Comparison of ENCODE assay signal across 17 cellular contexts in the genomic region with DNA sequence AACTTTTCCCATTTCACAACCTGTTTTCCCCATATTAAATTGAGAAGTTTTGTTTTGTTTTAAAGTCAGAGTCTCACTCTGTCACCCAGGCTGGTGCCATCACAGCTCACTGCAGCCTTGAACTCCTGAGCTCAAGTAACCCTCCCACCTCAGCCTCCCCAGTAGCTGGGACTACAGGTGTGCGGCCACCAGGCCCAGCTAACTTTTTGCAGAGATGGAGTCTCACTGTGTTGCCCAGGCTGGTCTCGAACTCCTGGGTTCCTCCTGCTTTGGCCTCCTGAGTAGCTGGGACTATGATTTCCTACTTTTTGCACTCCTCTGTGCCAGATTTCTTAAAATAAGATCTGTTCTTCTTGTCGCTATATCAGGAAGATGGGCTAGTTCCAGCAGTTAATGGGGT. TPM values are rescaled to one million over a fixed set of nuclear protein-coding genes. Genes with fewer than 3 reads are reported as not detected.
A peak's percentile ranks its signal among the peaks of the same experiment; 100 is the strongest.
DNase-seq lines count a peak whose midpoint lies in the region; ATAC-seq and TF ChIP-seq lines count a peak whose summit lies in the region.
"Had no signal": no experiment of that assay in that cellular context is flagged by ENCODE, and none has a peak within 500 bp of the region (broad histone marks: within the 10 kb centered on the region; RNA-seq: fewer than 3 reads in every experiment).

No MANE protein-coding gene starts in this region.

- CTCF ChIA-PET in WTC11 (lab: Charles Lee): interaction anchor here (2.4 kb wide), 1 partner anchor 9 kb away, joined by 11 read pairs; no protein-coding TSS in a partner anchor

- H3K4me3 Mint-ChIP-seq in WTC11 (no peak overlapping the region), osteocyte (ENCODE audit: unreplicated experiment) (no peak overlapping the region)
- H3K4me3 Mint-ChIP-seq: CD4-positive, alpha-beta T cell had no signal

- ATAC-seq in left ventricle myocardium superior (no peak), WTC11 (no peak), GM18873 (IDR thresholded peaks at IDR 0.05; ENCODE audit: low FRiP score, unreplicated experiment) (no peak), HG02840 (IDR thresholded peaks at IDR 0.05; ENCODE audit: low FRiP score, unreplicated experiment) (no peak)

- H3K9me3 Mint-ChIP-seq in WTC11: no peaks in the 10 kb centered on the region
- H3K9me3 Mint-ChIP-seq in osteocyte (ENCODE audit: unreplicated experiment): no peaks in the 10 kb centered on the region
- H3K9me3 Mint-ChIP-seq: CD4-positive, alpha-beta T cell had no signal

- H3K27ac Mint-ChIP-seq in WTC11 (no peak overlapping the region; the same call in 1 of the 2 replicates), osteocyte (ENCODE audit: unreplicated experiment) (no peak overlapping the region)
- H3K27ac Mint-ChIP-seq: CD4-positive, alpha-beta T cell had no signal

- H3K27me3 Mint-ChIP-seq in WTC11 (ENCODE audit: low read depth) (no peaks in the 10 kb centered on the region), osteocyte (ENCODE audit: unreplicated experiment) (no peaks in the 10 kb centered on the region)
- H3K27me3 Mint-ChIP-seq: CD4-positive, alpha-beta T cell had no signal

- no peaks in the 10 kb centered on the region for H3K4me1 Mint-ChIP-seq in WTC11
- H3K4me1 Mint-ChIP-seq in osteocyte (ENCODE audit: unreplicated experiment): peaks cover 32% of the 10 kb centered on the region

- POLR2A ChIA-PET in WTC11 (lab: Charles Lee): no interaction called here

- TF ChIP-seq CTCF in WTC11 (IDR thresholded peaks at IDR 0.05) (no peak), osteocyte (IDR thresholded peaks at IDR 0.05) (no peak)

- H3K36me3 Mint-ChIP-seq in WTC11 (no peaks in the 10 kb centered on the region), osteocyte (ENCODE audit: unreplicated experiment) (peaks cover 2% of the 10 kb centered on the region)

- DNase-seq in cardiac septum (ENCODE audit: low spot score): peak; percentile 65
- no peak for DNase-seq in left ventricle myocardium superior
- peak; percentile 1 for DNase-seq in WTC11 (ENCODE audit: low spot score)
- DNase-seq in islet precursor cell: peak; percentile 32
- peak; percentile 41 for DNase-seq in posterior vena cava (ENCODE audit: low spot score)
- no peak for DNase-seq in osteocyte (ENCODE audit: extremely low spot score, unreplicated experiment)
- DNase-seq: ACHN, BE2C, C1 segment of cervical spinal cord, DMS153, DMS79, GDM1, GM23248 had no signal

- intact Hi-C loops in cardiac septum (cut with DNase I) (loop anchor here (5.0 to 10.0 kb wide), 2 partner anchors 62 to 95 kb away; no protein-coding TSS in a partner anchor), left ventricle myocardium superior (cut with micrococcal nuclease) (no loop called here), posterior vena cava (cut with DNase I) (loop anchor here in 1 of 2 donors (1.0 kb wide), 1 partner anchor 23 kb away; no protein-coding TSS in a partner anchor)

TF ChIP-seq in WTC11, 78 proteins besides CTCF, POLR2A, EP300 and RAD21 (continues in another document):
- no peak for TF ChIP-seq TEAD1 (CRISPR knock-in tag; IDR thresholded peaks at IDR 0.05)
- TF ChIP-seq PRRX2 (CRISPR knock-in tag; IDR thresholded peaks at IDR 0.05): no peak
- TF ChIP-seq, protein P1, sequence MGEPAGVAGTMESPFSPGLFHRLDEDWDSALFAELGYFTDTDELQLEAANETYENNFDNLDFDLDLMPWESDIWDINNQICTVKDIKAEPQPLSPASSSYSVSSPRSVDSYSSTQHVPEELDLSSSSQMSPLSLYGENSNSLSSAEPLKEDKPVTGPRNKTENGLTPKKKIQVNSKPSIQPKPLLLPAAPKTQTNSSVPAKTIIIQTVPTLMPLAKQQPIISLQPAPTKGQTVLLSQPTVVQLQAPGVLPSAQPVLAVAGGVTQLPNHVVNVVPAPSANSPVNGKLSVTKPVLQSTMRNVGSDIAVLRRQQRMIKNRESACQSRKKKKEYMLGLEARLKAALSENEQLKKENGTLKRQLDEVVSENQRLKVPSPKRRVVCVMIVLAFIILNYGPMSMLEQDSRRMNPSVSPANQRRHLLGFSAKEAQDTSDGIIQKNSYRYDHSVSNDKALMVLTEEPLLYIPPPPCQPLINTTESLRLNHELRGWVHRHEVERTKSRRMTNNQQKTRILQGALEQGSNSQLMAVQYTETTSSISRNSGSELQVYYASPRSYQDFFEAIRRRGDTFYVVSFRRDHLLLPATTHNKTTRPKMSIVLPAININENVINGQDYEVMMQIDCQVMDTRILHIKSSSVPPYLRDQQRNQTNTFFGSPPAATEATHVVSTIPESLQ (CRISPR knock-in tag; IDR thresholded peaks at IDR 0.05): no peak
- TF ChIP-seq, protein P2, sequence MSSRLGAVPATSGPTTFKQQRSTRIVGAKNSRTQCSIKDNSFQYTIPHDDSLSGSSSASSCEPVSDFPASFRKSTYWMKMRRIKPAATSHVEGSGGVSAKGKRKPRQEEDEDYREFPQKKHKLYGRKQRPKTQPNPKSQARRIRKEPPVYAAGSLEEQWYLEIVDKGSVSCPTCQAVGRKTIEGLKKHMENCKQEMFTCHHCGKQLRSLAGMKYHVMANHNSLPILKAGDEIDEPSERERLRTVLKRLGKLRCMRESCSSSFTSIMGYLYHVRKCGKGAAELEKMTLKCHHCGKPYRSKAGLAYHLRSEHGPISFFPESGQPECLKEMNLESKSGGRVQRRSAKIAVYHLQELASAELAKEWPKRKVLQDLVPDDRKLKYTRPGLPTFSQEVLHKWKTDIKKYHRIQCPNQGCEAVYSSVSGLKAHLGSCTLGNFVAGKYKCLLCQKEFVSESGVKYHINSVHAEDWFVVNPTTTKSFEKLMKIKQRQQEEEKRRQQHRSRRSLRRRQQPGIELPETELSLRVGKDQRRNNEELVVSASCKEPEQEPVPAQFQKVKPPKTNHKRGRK (CRISPR knock-in tag; IDR thresholded peaks at IDR 0.05; ENCODE audit: borderline replicate concordance): no peak
- TF ChIP-seq ATF1 (CRISPR knock-in tag; IDR thresholded peaks at IDR 0.05): no peak
- no peak for TF ChIP-seq FOXP4 (CRISPR knock-in tag; IDR thresholded peaks at IDR 0.05)
- TF ChIP-seq CDX4 (CRISPR knock-in tag; IDR thresholded peaks at IDR 0.05; ENCODE audit: borderline replicate concordance): no peak
- TF ChIP-seq SP1 (CRISPR knock-in tag; conservative IDR thresholded peaks at IDR 0.05): no peak
- TF ChIP-seq, protein P3, sequence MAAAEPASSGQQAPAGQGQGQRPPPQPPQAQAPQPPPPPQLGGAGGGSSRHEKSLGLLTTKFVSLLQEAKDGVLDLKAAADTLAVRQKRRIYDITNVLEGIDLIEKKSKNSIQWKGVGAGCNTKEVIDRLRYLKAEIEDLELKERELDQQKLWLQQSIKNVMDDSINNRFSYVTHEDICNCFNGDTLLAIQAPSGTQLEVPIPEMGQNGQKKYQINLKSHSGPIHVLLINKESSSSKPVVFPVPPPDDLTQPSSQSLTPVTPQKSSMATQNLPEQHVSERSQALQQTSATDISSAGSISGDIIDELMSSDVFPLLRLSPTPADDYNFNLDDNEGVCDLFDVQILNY (CRISPR knock-in tag; IDR thresholded peaks at IDR 0.05): no peak
- TF ChIP-seq TCF7 (CRISPR knock-in tag; IDR thresholded peaks at IDR 0.05; ENCODE audit: low read depth): no peak

RNA-seq across cellular contexts. Expression of gene GNB1L, which starts 44.9 kb away (rescaled TPM):
- total RNA-seq in cardiac septum (2.0 TPM), left ventricle myocardium superior (3.4 TPM), WTC11 (2021) (18.0 to 21.7 TPM (median 19.4 TPM) in 3 replicates), posterior vena cava (1 to 10 TPM; 3.6 to 3.9 TPM), osteocyte (6.0 and 6.1 TPM in 2 replicates)

RNA-seq across cellular contexts. Expression of gene RTL10, which starts 44.9 kb away (rescaled TPM):
- total RNA-seq in cardiac septum (6.3 TPM), left ventricle myocardium superior (8.0 TPM), WTC11 (2021) (19.2 to 21.5 TPM (median 20.6 TPM) in 3 replicates), posterior vena cava (1 to 10 TPM; 7.6 to 8.6 TPM), osteocyte (28.5 and 30.4 TPM in 2 replicates)

RNA-seq across cellular contexts. Expression of gene TBX1, which starts 49.2 kb away (rescaled TPM):
- 0.48 TPM for total RNA-seq in cardiac septum
- 3.6 TPM for total RNA-seq in left ventricle myocardium superior
- 7.9 to 12.8 TPM (median 9.3 TPM) in 3 replicates for total RNA-seq in WTC11 (2021)
- 1 to 10 TPM; 7.5 to 8.1 TPM for total RNA-seq in posterior vena cava
- 22.5 and 24.2 TPM in 2 replicates for total RNA-seq in osteocyte
- total RNA-seq: CD4-positive, alpha-beta T cell; H4 had no signal

Comparison
In these comparisons a context has a peak if more than half of its experiments do, and no peak if none do; other contexts are left out.
1. DNase-seq: peak in cardiac septum (single experiment), WTC11 (single experiment), islet precursor cell (single experiment) and posterior vena cava (single experiment); none in left ventricle myocardium superior (single experiment) and osteocyte (single experiment).